In genomic region chr10:1328951-1329614, GRCh38 we compare ENCODE assay signal across 16 cellular contexts.
"Had no signal": no experiment of that assay in that cellular context is flagged by ENCODE, and none has a peak within 500 bp of the region (broad histone marks: within the 10 kb centered on the region; RNA-seq: fewer than 3 reads in every experiment).

No MANE protein-coding gene starts in this region.

- H3K4me3 ChIP-seq: esophagus squamous epithelium, lung, spleen had no signal

- DNase-seq: effector memory CD8-positive, alpha-beta T cell; esophagus squamous epithelium; foreskin fibroblast; hippocampal formation; left colon; left ventricle myocardium superior; mesenchymal stem cell; midbrain; naive thymus-derived CD4-positive, alpha-beta T cell; nephron progenitor cell; right cardiac atrium; spleen; stimulated activated naive CD4-positive, alpha-beta T cell treated with Interleukin-2 at 50 U/mL for 16 hours; trophoblast cell had no signal

- ATAC-seq: effector memory CD8-positive, alpha-beta T cell; left colon; left ventricle myocardium superior; naive thymus-derived CD4-positive, alpha-beta T cell; right cardiac atrium had no signal

- H3K27me3 ChIP-seq: esophagus squamous epithelium had no signal

- H3K36me3 ChIP-seq: esophagus squamous epithelium, neutrophil, spleen had no signal

- H3K9me3 ChIP-seq: esophagus squamous epithelium, neutrophil had no signal

- H3K4me1 ChIP-seq: esophagus squamous epithelium, spleen had no signal

- H3K27ac ChIP-seq: esophagus squamous epithelium, neutrophil, spleen had no signal
